ENCODE assay signal across 1 cellular context in genomic region chr12:31324845-31325523, GRCh38.
TF ChIP-seq lines count a peak whose summit lies in the region.

No MANE protein-coding gene starts in this region.

TF ChIP-seq in HepG2, 621 proteins besides CTCF, POLR2A, EP300 and RAD21 (continued from another document and continues in another):
- TF ChIP-seq IKZF4 (CRISPR knock-in tag; IDR thresholded peaks at IDR 0.05; ENCODE audit: borderline replicate concordance, low read depth, not compliant biosample characterization): no peak
- TF ChIP-seq FOXC1 (CRISPR knock-in tag; IDR thresholded peaks at IDR 0.05; ENCODE audit: borderline replicate concordance): peak; percentile 57; the same call in 1 of the 2 replicates
- TF ChIP-seq ARNTL (CRISPR knock-in tag; IDR thresholded peaks at IDR 0.05): 0 out of 2 replicates have a peak, but pooled peaks have one; percentile 18
- TF ChIP-seq MYC (CRISPR knock-in tag; IDR thresholded peaks at IDR 0.05; ENCODE audit: borderline replicate concordance): peak; percentile 85
- TF ChIP-seq STAG1 (CRISPR knock-in tag; IDR thresholded peaks at IDR 0.05): no peak
- TF ChIP-seq MIER2 (CRISPR knock-in tag; IDR thresholded peaks at IDR 0.05): no peak
- no peak for TF ChIP-seq MTERF4 (CRISPR knock-in tag; IDR thresholded peaks at IDR 0.05)
- TF ChIP-seq ZNF782 (CRISPR knock-in tag; IDR thresholded peaks at IDR 0.05; ENCODE audit: borderline replicate concordance): peak; percentile 52; the same call in 1 of the 2 replicates
- peak; percentile 47; the same call in 1 of the 2 replicates for TF ChIP-seq SALL1 (CRISPR knock-in tag; IDR thresholded peaks at IDR 0.05)
- no peak for TF ChIP-seq BORCS8-MEF2B (CRISPR knock-in tag; IDR thresholded peaks at IDR 0.05)
- no peak for TF ChIP-seq POLR2AphosphoS2 (IDR thresholded peaks at IDR 0.05; ENCODE audit: low read depth, low read length)
- TF ChIP-seq BHLHE40 (IDR thresholded peaks at IDR 0.05; ENCODE audit: low read length): no peak
- TF ChIP-seq SNAPC4 (CRISPR knock-in tag; IDR thresholded peaks at IDR 0.05): peak; percentile 78; the same call in 1 of the 2 replicates
- no peak for TF ChIP-seq ZNF772 (CRISPR knock-in tag; IDR thresholded peaks at IDR 0.05)
- 0 out of 2 replicates have a peak, but pooled peaks have one; percentile 15 for TF ChIP-seq ZMAT3 (CRISPR knock-in tag; conservative IDR thresholded peaks at IDR 0.05)
- no peak for TF ChIP-seq ZNF432 (CRISPR knock-in tag; IDR thresholded peaks at IDR 0.05; ENCODE audit: borderline replicate concordance)
- no peak for TF ChIP-seq ZNF546 (CRISPR knock-in tag; conservative IDR thresholded peaks at IDR 0.05)
- no peak for TF ChIP-seq CHD4 (IDR thresholded peaks at IDR 0.05; ENCODE audit: borderline replicate concordance, low read length)
- no peak for TF ChIP-seq HOXA5 (CRISPR knock-in tag; IDR thresholded peaks at IDR 0.05)
- TF ChIP-seq LCORL (IDR thresholded peaks at IDR 0.05): no peak
- 0 out of 2 replicates have a peak, but pooled peaks have one; percentile 22 for TF ChIP-seq LCORL (CRISPR knock-in tag; IDR thresholded peaks at IDR 0.05)
- TF ChIP-seq MTF1 (CRISPR knock-in tag; IDR thresholded peaks at IDR 0.05): no peak
- 0 out of 2 replicates have a peak, but pooled peaks have one; percentile 22 for TF ChIP-seq SATB2 (CRISPR knock-in tag; IDR thresholded peaks at IDR 0.05)
- no peak; the same call in 1 of the 2 replicates for TF ChIP-seq SAFB2 (CRISPR knock-in tag; IDR thresholded peaks at IDR 0.05; ENCODE audit: borderline replicate concordance, low read depth)
- no peak for TF ChIP-seq CREB1 (IDR thresholded peaks at IDR 0.05)
- no peak for TF ChIP-seq CREB1 (CRISPR knock-in tag; IDR thresholded peaks at IDR 0.05)
- TF ChIP-seq FOXO4 (CRISPR knock-in tag; conservative IDR thresholded peaks at IDR 0.05): peak; percentile 95; the same call in 1 of the 2 replicates
- TF ChIP-seq CC2D1A (CRISPR knock-in tag; IDR thresholded peaks at IDR 0.05): no peak
- no peak; the same call in 1 of the 2 replicates for TF ChIP-seq NRL (CRISPR knock-in tag; IDR thresholded peaks at IDR 0.05; ENCODE audit: borderline replicate concordance)
- no peak for TF ChIP-seq ELF4 (CRISPR knock-in tag; IDR thresholded peaks at IDR 0.05; ENCODE audit: borderline replicate concordance)
- TF ChIP-seq PRMT3 (CRISPR knock-in tag; IDR thresholded peaks at IDR 0.05; ENCODE audit: borderline replicate concordance, low read depth): peak; percentile 76; the same call in 1 of the 2 replicates
- TF ChIP-seq CBFB (CRISPR knock-in tag; IDR thresholded peaks at IDR 0.05): 0 out of 2 replicates have a peak, but pooled peaks have one; percentile 21
- no peak for TF ChIP-seq ZFAT (CRISPR knock-in tag; conservative IDR thresholded peaks at IDR 0.05)
- TF ChIP-seq DDIT3 (CRISPR knock-in tag; IDR thresholded peaks at IDR 0.05): no peak
- 0 out of 2 replicates have a peak, but pooled peaks have one; percentile 9 for TF ChIP-seq TARDBP (CRISPR knock-in tag; IDR thresholded peaks at IDR 0.05)
- TF ChIP-seq SRSF4 (IDR thresholded peaks at IDR 0.05; ENCODE audit: low read depth, low read length, poor library complexity, severe bottlenecking): no peak
- TF ChIP-seq ETS1 (CRISPR knock-in tag; IDR thresholded peaks at IDR 0.05): no peak
- no peak for TF ChIP-seq LRRFIP1 (CRISPR knock-in tag; conservative IDR thresholded peaks at IDR 0.05)
- peak; percentile 60; the same call in 1 of the 2 replicates for TF ChIP-seq NFKB2 (CRISPR knock-in tag; IDR thresholded peaks at IDR 0.05; ENCODE audit: borderline replicate concordance)
- no peak for TF ChIP-seq JUN (CRISPR knock-in tag; IDR thresholded peaks at IDR 0.05)
- TF ChIP-seq ZNF512B (CRISPR knock-in tag; IDR thresholded peaks at IDR 0.05; ENCODE audit: borderline replicate concordance): no peak
- TF ChIP-seq AHR (CRISPR knock-in tag; IDR thresholded peaks at IDR 0.05): no peak
- TF ChIP-seq ATM (IDR thresholded peaks at IDR 0.05; ENCODE audit: borderline replicate concordance): no peak
- no peak for TF ChIP-seq ZNF274 (CRISPR knock-in tag; IDR thresholded peaks at IDR 0.05)
- TF ChIP-seq RORA (CRISPR knock-in tag; IDR thresholded peaks at IDR 0.05): no peak
- TF ChIP-seq SP4 (CRISPR knock-in tag; IDR thresholded peaks at IDR 0.05): no peak
- TF ChIP-seq ZMAT5 (CRISPR knock-in tag; IDR thresholded peaks at IDR 0.05; ENCODE audit: borderline replicate concordance, low read depth): no peak
- TF ChIP-seq IKZF1 (IDR thresholded peaks at IDR 0.05): no peak
- 0 out of 2 replicates have a peak, but pooled peaks have one; percentile 56 for TF ChIP-seq ZNF329 (CRISPR knock-in tag; IDR thresholded peaks at IDR 0.05; ENCODE audit: low read depth)
- 0 out of 2 replicates have a peak, but pooled peaks have one; percentile 44 for TF ChIP-seq ZNF225 (CRISPR knock-in tag; IDR thresholded peaks at IDR 0.05)
- TF ChIP-seq CEBPZ (IDR thresholded peaks at IDR 0.05; ENCODE audit: low read length): no peak
- TF ChIP-seq ZNF619 (CRISPR knock-in tag; IDR thresholded peaks at IDR 0.05): no peak
